2 cellular contexts compared by ENCODE assay signal in genomic region chr12:103829092-103829491, GRCh38.
TF ChIP-seq lines count a peak whose summit lies in the region.

No MANE protein-coding gene starts in this region.

TF ChIP-seq in GM12878, 131 proteins besides CTCF, POLR2A, EP300 and RAD21 (continued from another document):
- TF ChIP-seq HSF1 (IDR thresholded peaks at IDR 0.05; ENCODE audit: low read depth, low read length) (no peak), CREM (IDR thresholded peaks at IDR 0.05; ENCODE audit: low read depth) (no peak), EZH2 (IDR thresholded peaks at IDR 0.05; ENCODE audit: borderline replicate concordance, control insufficient read depth, low read depth, low read length) (no peak), ESRRA (IDR thresholded peaks at IDR 0.05; ENCODE audit: low read length) (no peak), PAX5 (IDR thresholded peaks at IDR 0.05; ENCODE audit: borderline replicate concordance, low read depth, low read length) (no peak), SMAD5 (IDR thresholded peaks at IDR 0.05; ENCODE audit: low read depth) (no peak), STAT3 (IDR thresholded peaks at IDR 0.05; ENCODE audit: low read depth, low read length) (no peak), JUNB (IDR thresholded peaks at IDR 0.05) (no peak), STAT1 (conservative IDR thresholded peaks at IDR 0.05) (no peak), NR2C2 (IDR thresholded peaks at IDR 0.05; ENCODE audit: borderline replicate concordance, control insufficient read depth, insufficient read length, low read depth) (no peak), NFYA (IDR thresholded peaks at IDR 0.05; ENCODE audit: borderline replicate concordance, low read depth, low read length) (no peak), NRF1 (conservative IDR thresholded peaks at IDR 0.05; ENCODE audit: low read depth, low read length) (no peak), JUND (IDR thresholded peaks at IDR 0.05; ENCODE audit: low read depth, low read length) (no peak), KLF5 (IDR thresholded peaks at IDR 0.05; ENCODE audit: partially characterized antibody) (no peak), MEF2A (IDR thresholded peaks at IDR 0.05; ENCODE audit: insufficient read depth, low read depth, low read length) (no peak), KAT2A (conservative IDR thresholded peaks at IDR 0.05; ENCODE audit: control insufficient read depth, low read depth, low read length) (no peak)
- TF ChIP-seq, protein P1, sequence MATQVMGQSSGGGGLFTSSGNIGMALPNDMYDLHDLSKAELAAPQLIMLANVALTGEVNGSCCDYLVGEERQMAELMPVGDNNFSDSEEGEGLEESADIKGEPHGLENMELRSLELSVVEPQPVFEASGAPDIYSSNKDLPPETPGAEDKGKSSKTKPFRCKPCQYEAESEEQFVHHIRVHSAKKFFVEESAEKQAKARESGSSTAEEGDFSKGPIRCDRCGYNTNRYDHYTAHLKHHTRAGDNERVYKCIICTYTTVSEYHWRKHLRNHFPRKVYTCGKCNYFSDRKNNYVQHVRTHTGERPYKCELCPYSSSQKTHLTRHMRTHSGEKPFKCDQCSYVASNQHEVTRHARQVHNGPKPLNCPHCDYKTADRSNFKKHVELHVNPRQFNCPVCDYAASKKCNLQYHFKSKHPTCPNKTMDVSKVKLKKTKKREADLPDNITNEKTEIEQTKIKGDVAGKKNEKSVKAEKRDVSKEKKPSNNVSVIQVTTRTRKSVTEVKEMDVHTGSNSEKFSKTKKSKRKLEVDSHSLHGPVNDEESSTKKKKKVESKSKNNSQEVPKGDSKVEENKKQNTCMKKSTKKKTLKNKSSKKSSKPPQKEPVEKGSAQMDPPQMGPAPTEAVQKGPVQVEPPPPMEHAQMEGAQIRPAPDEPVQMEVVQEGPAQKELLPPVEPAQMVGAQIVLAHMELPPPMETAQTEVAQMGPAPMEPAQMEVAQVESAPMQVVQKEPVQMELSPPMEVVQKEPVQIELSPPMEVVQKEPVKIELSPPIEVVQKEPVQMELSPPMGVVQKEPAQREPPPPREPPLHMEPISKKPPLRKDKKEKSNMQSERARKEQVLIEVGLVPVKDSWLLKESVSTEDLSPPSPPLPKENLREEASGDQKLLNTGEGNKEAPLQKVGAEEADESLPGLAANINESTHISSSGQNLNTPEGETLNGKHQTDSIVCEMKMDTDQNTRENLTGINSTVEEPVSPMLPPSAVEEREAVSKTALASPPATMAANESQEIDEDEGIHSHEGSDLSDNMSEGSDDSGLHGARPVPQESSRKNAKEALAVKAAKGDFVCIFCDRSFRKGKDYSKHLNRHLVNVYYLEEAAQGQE (IDR thresholded peaks at IDR 0.05; ENCODE audit: low read depth, low read length) = no peak
- TF ChIP-seq, protein P2, sequence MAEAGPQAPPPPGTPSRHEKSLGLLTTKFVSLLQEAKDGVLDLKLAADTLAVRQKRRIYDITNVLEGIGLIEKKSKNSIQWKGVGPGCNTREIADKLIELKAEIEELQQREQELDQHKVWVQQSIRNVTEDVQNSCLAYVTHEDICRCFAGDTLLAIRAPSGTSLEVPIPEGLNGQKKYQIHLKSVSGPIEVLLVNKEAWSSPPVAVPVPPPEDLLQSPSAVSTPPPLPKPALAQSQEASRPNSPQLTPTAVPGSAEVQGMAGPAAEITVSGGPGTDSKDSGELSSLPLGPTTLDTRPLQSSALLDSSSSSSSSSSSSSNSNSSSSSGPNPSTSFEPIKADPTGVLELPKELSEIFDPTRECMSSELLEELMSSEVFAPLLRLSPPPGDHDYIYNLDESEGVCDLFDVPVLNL (IDR thresholded peaks at IDR 0.05; ENCODE audit: low read depth, low read length) = no peak
- TF ChIP-seq, protein P3, sequence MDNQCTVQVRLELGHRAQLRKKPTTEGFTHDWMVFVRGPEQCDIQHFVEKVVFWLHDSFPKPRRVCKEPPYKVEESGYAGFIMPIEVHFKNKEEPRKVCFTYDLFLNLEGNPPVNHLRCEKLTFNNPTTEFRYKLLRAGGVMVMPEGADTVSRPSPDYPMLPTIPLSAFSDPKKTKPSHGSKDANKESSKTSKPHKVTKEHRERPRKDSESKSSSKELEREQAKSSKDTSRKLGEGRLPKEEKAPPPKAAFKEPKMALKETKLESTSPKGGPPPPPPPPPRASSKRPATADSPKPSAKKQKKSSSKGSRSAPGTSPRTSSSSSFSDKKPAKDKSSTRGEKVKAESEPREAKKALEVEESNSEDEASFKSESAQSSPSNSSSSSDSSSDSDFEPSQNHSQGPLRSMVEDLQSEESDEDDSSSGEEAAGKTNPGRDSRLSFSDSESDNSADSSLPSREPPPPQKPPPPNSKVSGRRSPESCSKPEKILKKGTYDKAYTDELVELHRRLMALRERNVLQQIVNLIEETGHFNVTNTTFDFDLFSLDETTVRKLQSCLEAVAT (IDR thresholded peaks at IDR 0.05) = no peak
TF ChIP-seq in GM12878: peak in this region for 0.

TF ChIP-seq in GM23338, 12 proteins besides CTCF, POLR2A, EP300 and RAD21 (continued from another document):
- TF ChIP-seq NANOG (IDR thresholded peaks at IDR 0.05; ENCODE audit: borderline replicate concordance) (no peak), ZNF462 (CRISPR knock-in tag; IDR thresholded peaks at IDR 0.05) (no peak), EZH2 (IDR thresholded peaks at IDR 0.05; ENCODE audit: low read depth, unreplicated experiment) (no peak), POLR2AphosphoS5 (IDR thresholded peaks at IDR 0.05; ENCODE audit: low read depth) (no peak), STAT1 (IDR thresholded peaks at IDR 0.05; ENCODE audit: unreplicated experiment) (no peak), CREB1 (CRISPR knock-in tag; IDR thresholded peaks at IDR 0.05; ENCODE audit: low read depth) (no peak)
- TF ChIP-seq, protein P1 (IDR thresholded peaks at IDR 0.05; ENCODE audit: unreplicated experiment) = no peak
